In the genomic region with DNA sequence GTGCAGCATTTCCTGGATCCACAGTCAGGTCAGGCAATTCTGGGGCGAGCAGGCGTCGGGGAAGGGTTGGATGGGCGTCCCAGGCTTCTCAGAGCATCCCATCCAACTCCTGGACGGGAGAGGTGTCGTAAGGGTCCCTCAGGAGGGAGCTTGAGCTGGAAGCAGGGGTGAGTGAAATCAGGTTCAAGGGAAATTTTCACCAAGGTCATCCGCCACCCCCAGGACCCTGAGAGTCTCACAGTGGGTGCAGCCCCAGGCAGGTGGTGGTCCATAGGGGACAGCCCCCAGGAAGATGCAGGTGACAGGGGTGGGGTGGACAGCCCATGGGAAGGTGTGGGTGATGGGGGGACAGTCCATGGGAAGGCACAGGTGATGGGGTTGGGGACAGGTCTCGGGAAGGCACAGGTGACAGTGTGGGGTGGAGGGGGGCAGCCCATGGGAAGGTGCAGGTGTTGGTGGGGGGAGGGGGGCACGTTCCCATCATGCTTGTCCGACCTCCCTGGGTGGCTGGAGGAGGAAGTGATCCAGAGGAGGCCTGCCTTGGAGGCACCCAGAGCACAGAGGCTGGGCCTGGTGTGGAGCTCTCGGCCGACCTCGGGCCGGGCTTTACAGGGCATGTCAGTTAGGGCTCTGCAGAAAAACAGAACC, we compare ENCODE assay signal across 15 cellular contexts. TPM values are rescaled to one million over a fixed set of nuclear protein-coding genes. Genes with fewer than 3 reads are reported as not detected.
DNase-seq lines count a peak whose midpoint lies in the region; ATAC-seq and TF ChIP-seq lines count a peak whose summit lies in the region.
"Had no signal": no experiment of that assay in that cellular context is flagged by ENCODE, and none has a peak within 500 bp of the region (broad histone marks: within the 10 kb centered on the region; RNA-seq: fewer than 3 reads in every experiment).

No MANE protein-coding gene starts in this region.

- peaks cover 44% of the 10 kb centered on the region for H3K4me1 Mint-ChIP-seq in chondrocyte (ENCODE audit: low read depth)
- peaks cover 42% of the 10 kb centered on the region for H3K4me1 Mint-ChIP-seq in osteocyte (ENCODE audit: unreplicated experiment)

- TF ChIP-seq CTCF in GM13976 (IDR thresholded peaks at IDR 0.05; ENCODE audit: borderline replicate concordance, control extremely low read depth, extremely low read depth, insufficient read depth, missing control alignments), result no peak
- TF ChIP-seq CTCF in chondrocyte (IDR thresholded peaks at IDR 0.05), result no peak
- TF ChIP-seq CTCF in osteocyte (IDR thresholded peaks at IDR 0.05), result no peak

- H3K27ac Mint-ChIP-seq in chondrocyte (ENCODE audit: unreplicated experiment) (no peak overlapping the region), osteocyte (ENCODE audit: unreplicated experiment) (no peak overlapping the region)
- H3K27ac Mint-ChIP-seq: CD4-positive, alpha-beta T cell; effector memory CD8-positive, alpha-beta T cell had no signal

- ATAC-seq in HG03521 (IDR thresholded peaks at IDR 0.05; ENCODE audit: unreplicated experiment), result no peak
- ATAC-seq: body of pancreas; effector memory CD8-positive, alpha-beta T cell had no signal

- no peak overlapping the region for H3K4me3 Mint-ChIP-seq in chondrocyte (ENCODE audit: unreplicated experiment)
- H3K4me3 Mint-ChIP-seq in osteocyte (ENCODE audit: unreplicated experiment), result no peak overlapping the region
- H3K4me3 Mint-ChIP-seq: CD4-positive, alpha-beta T cell had no signal

- peaks cover 4% of the 10 kb centered on the region for H3K36me3 Mint-ChIP-seq in chondrocyte (ENCODE audit: low read depth)
- peaks cover 15% of the 10 kb centered on the region for H3K36me3 Mint-ChIP-seq in osteocyte (ENCODE audit: unreplicated experiment)

- in situ Hi-C loops in GM13976 (cut with MboI; ENCODE audit: low sequenced_read_pairs, unreplicated experiment), result no loop called here

- DNase-seq in D341Med (ENCODE audit: low spot score) (peak; percentile 14), GM13976 (ENCODE audit: low spot score) (peak; percentile 32), chondrocyte (ENCODE audit: low spot score) (peak; percentile 41), osteocyte (ENCODE audit: extremely low spot score, unreplicated experiment) (peak; percentile 78), A172 (ENCODE audit: low spot score) (no peak), AG08396 (ENCODE audit: low spot score) (no peak)
- DNase-seq: effector memory CD8-positive, alpha-beta T cell; foreskin melanocyte; NCI-H1694; NCI-H524; stimulated activated CD4-positive, alpha-beta T cell treated with anti-CD3 and anti-CD28 coated beads, Interleukin-4, amount 100 ng/mL, for 4 hours; stimulated activated naive CD4-positive, alpha-beta T cell treated with Interleukin-2 at 50 U/mL for 16 hours had no signal

- H3K27me3 Mint-ChIP-seq in chondrocyte (ENCODE audit: low read depth), result no peaks in the 10 kb centered on the region
- H3K27me3 Mint-ChIP-seq in osteocyte (ENCODE audit: unreplicated experiment), result no peaks in the 10 kb centered on the region

- H3K9me3 Mint-ChIP-seq in chondrocyte (ENCODE audit: low read depth) (peaks cover 4% of the 10 kb centered on the region), osteocyte (ENCODE audit: unreplicated experiment) (peaks cover 3% of the 10 kb centered on the region)
- H3K9me3 Mint-ChIP-seq: CD4-positive, alpha-beta T cell; effector memory CD8-positive, alpha-beta T cell had no signal

RNA-seq across cellular contexts. Expression of a gene that starts 48.9 kb away (rescaled TPM):
- total RNA-seq in chondrocyte, result 9.3 to 17.3 TPM (median 13.4 TPM) in 3 replicates
- total RNA-seq in osteocyte, result 54.9 and 55.8 TPM in 2 replicates
- 1.2 and 1.4 TPM in 2 replicates for total RNA-seq in A172 (2014; rRNA removed; shearing (Covaris generic))

Comparison
In these comparisons a context has a peak if more than half of its experiments do, and no peak if none do; other contexts are left out.
1. DNase-seq: peak in D341Med (single experiment), GM13976 (single experiment), chondrocyte (single experiment) and osteocyte (single experiment); none in A172 (single experiment) and AG08396 (single experiment).